1 cellular context compared by ENCODE assay signal in the genomic region with DNA sequence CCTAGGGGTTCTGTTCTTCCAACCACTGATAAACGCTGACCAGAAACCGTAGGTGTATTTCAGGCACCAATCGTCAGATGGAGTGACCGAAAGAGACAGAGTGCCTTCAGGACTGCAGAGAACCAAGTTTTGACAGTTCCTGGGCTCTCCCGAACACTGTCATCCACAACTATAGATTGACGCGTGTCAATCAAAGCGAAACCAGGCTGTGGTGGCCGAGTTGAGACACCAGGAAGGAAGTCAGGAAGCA.
TF ChIP-seq lines count a peak whose summit lies in the region.

No MANE protein-coding gene starts in this region.

TF ChIP-seq in HepG2, 621 proteins besides CTCF, POLR2A, EP300 and RAD21 (continues in another document):
- no peak for TF ChIP-seq MBNL3 (CRISPR knock-in tag; conservative IDR thresholded peaks at IDR 0.05)
- TF ChIP-seq SUZ12 (IDR thresholded peaks at IDR 0.05; ENCODE audit: low read depth, low read length), result no peak
- no peak for TF ChIP-seq ARHGAP35 (CRISPR knock-in tag; IDR thresholded peaks at IDR 0.05; ENCODE audit: borderline replicate concordance)
- TF ChIP-seq, protein P1, sequence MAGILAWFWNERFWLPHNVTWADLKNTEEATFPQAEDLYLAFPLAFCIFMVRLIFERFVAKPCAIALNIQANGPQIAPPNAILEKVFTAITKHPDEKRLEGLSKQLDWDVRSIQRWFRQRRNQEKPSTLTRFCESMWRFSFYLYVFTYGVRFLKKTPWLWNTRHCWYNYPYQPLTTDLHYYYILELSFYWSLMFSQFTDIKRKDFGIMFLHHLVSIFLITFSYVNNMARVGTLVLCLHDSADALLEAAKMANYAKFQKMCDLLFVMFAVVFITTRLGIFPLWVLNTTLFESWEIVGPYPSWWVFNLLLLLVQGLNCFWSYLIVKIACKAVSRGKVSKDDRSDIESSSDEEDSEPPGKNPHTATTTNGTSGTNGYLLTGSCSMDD (CRISPR knock-in tag; IDR thresholded peaks at IDR 0.05), result no peak
- no peak for TF ChIP-seq ELF4 (CRISPR knock-in tag; IDR thresholded peaks at IDR 0.05; ENCODE audit: borderline replicate concordance)
- no peak for TF ChIP-seq ZNF503 (CRISPR knock-in tag; IDR thresholded peaks at IDR 0.05)
- no peak for TF ChIP-seq HNF1B (CRISPR knock-in tag; IDR thresholded peaks at IDR 0.05)
- TF ChIP-seq NCOA5 (CRISPR knock-in tag; IDR thresholded peaks at IDR 0.05), result no peak
- TF ChIP-seq RELA (CRISPR knock-in tag; IDR thresholded peaks at IDR 0.05), result no peak
- no peak for TF ChIP-seq ZNF253 (CRISPR knock-in tag; IDR thresholded peaks at IDR 0.05; ENCODE audit: borderline replicate concordance)
- TF ChIP-seq NFYC (CRISPR knock-in tag; IDR thresholded peaks at IDR 0.05), result no peak
- no peak for TF ChIP-seq WIZ (CRISPR knock-in tag; IDR thresholded peaks at IDR 0.05)
- no peak for TF ChIP-seq HCFC1 (IDR thresholded peaks at IDR 0.05; ENCODE audit: low read depth, low read length)
- no peak for TF ChIP-seq CEBPG (CRISPR knock-in tag; IDR thresholded peaks at IDR 0.05)
- 0 out of 2 replicates have a peak, but pooled peaks have one; percentile 52 for TF ChIP-seq MBD4 (IDR thresholded peaks at IDR 0.05; ENCODE audit: borderline replicate concordance, low read length)
- TF ChIP-seq, protein P2, sequence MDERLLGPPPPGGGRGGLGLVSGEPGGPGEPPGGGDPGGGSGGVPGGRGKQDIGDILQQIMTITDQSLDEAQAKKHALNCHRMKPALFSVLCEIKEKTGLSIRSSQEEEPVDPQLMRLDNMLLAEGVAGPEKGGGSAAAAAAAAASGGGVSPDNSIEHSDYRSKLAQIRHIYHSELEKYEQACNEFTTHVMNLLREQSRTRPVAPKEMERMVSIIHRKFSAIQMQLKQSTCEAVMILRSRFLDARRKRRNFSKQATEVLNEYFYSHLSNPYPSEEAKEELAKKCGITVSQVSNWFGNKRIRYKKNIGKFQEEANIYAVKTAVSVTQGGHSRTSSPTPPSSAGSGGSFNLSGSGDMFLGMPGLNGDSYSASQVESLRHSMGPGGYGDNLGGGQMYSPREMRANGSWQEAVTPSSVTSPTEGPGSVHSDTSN (CRISPR knock-in tag; IDR thresholded peaks at IDR 0.05), result peak; percentile 86
- peak; percentile 36; the same call in 1 of the 2 replicates for TF ChIP-seq ZNF605 (CRISPR knock-in tag; IDR thresholded peaks at IDR 0.05)
- no peak for TF ChIP-seq ATF3 (CRISPR knock-in tag; IDR thresholded peaks at IDR 0.05)
- TF ChIP-seq KLF6 (CRISPR knock-in tag; IDR thresholded peaks at IDR 0.05), result no peak
- no peak for TF ChIP-seq ZNF280B (CRISPR knock-in tag; IDR thresholded peaks at IDR 0.05; ENCODE audit: borderline replicate concordance)
- peak; percentile 2; the same call in 1 of the 2 replicates for TF ChIP-seq MLX (CRISPR knock-in tag; IDR thresholded peaks at IDR 0.05)
- TF ChIP-seq PAWR (CRISPR knock-in tag; IDR thresholded peaks at IDR 0.05; ENCODE audit: borderline replicate concordance), result 0 out of 2 replicates have a peak, but pooled peaks have one; percentile 28
- TF ChIP-seq PRDM10 (CRISPR knock-in tag; IDR thresholded peaks at IDR 0.05; ENCODE audit: low read depth), result no peak
- TF ChIP-seq HNRNPK (IDR thresholded peaks at IDR 0.05; ENCODE audit: low read depth, low read length, poor library complexity, severe bottlenecking), result no peak
- TF ChIP-seq SP140L (CRISPR knock-in tag; IDR thresholded peaks at IDR 0.05; ENCODE audit: borderline replicate concordance), result no peak
- no peak for TF ChIP-seq YEATS2 (CRISPR knock-in tag; IDR thresholded peaks at IDR 0.05; ENCODE audit: borderline replicate concordance)
- no peak for TF ChIP-seq ZNF639 (CRISPR knock-in tag; conservative IDR thresholded peaks at IDR 0.05)
- no peak for TF ChIP-seq ZSCAN29 (CRISPR knock-in tag; conservative IDR thresholded peaks at IDR 0.05)
- TF ChIP-seq, protein P3, sequence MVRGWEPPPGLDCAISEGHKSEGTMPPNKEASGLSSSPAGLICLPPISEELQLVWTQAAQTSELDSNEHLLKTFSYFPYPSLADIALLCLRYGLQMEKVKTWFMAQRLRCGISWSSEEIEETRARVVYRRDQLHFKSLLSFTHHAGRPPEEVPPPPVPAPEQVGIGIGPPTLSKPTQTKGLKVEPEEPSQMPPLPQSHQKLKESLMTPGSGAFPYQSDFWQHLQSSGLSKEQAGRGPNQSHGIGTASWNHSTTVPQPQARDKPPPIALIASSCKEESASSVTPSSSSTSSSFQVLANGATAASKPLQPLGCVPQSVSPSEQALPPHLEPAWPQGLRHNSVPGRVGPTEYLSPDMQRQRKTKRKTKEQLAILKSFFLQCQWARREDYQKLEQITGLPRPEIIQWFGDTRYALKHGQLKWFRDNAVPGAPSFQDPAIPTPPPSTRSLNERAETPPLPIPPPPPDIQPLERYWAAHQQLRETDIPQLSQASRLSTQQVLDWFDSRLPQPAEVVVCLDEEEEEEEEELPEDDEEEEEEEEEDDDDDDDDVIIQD (CRISPR knock-in tag; IDR thresholded peaks at IDR 0.05; ENCODE audit: low read depth), result no peak
- TF ChIP-seq ZNF329 (CRISPR knock-in tag; IDR thresholded peaks at IDR 0.05; ENCODE audit: low read depth), result no peak
- no peak for TF ChIP-seq ZNF546 (CRISPR knock-in tag; conservative IDR thresholded peaks at IDR 0.05)
- no peak for TF ChIP-seq SPEN (CRISPR knock-in tag; IDR thresholded peaks at IDR 0.05; ENCODE audit: low read depth)
- TF ChIP-seq HMG20A (CRISPR knock-in tag; IDR thresholded peaks at IDR 0.05; ENCODE audit: borderline replicate concordance), result no peak
- TF ChIP-seq TARDBP (CRISPR knock-in tag; IDR thresholded peaks at IDR 0.05), result no peak
- TF ChIP-seq SRSF4 (IDR thresholded peaks at IDR 0.05; ENCODE audit: low read depth, low read length, poor library complexity, severe bottlenecking), result no peak
- no peak for TF ChIP-seq FOXA1 (IDR thresholded peaks at IDR 0.05)
- TF ChIP-seq FOXA1 (CRISPR knock-in tag; IDR thresholded peaks at IDR 0.05), result 0 out of 2 replicates have a peak, but pooled peaks have one; percentile 2
- TF ChIP-seq ZNF674 (CRISPR knock-in tag; IDR thresholded peaks at IDR 0.05; ENCODE audit: low read depth), result no peak
- TF ChIP-seq SP2 (CRISPR knock-in tag; IDR thresholded peaks at IDR 0.05), result 0 out of 2 replicates have a peak, but pooled peaks have one; percentile 14
- no peak for TF ChIP-seq ZNF652 (CRISPR knock-in tag; IDR thresholded peaks at IDR 0.05; ENCODE audit: borderline replicate concordance, low read depth)
- no peak for TF ChIP-seq NONO (IDR thresholded peaks at IDR 0.05)
- no peak for TF ChIP-seq NONO (CRISPR knock-in tag; conservative IDR thresholded peaks at IDR 0.05)
- TF ChIP-seq ZFYVE20 (CRISPR knock-in tag; IDR thresholded peaks at IDR 0.05; ENCODE audit: borderline replicate concordance, low read depth), result no peak
- no peak for TF ChIP-seq SAFB2 (CRISPR knock-in tag; IDR thresholded peaks at IDR 0.05; ENCODE audit: borderline replicate concordance, low read depth)
- no peak for TF ChIP-seq HDAC6 (IDR thresholded peaks at IDR 0.05; ENCODE audit: low read depth, low read length)
